Comparison of ENCODE assay signal across 20 cellular contexts in genomic region chr16:17161034-17161433, GRCh38.
DNase-seq lines count a peak whose midpoint lies in the region; TF ChIP-seq lines count a peak whose summit lies in the region.
"Had no signal": no experiment of that assay in that cellular context is flagged by ENCODE, and none has a peak within 500 bp of the region (broad histone marks: within the 10 kb centered on the region; RNA-seq: fewer than 3 reads in every experiment).

No MANE protein-coding gene starts in this region.

- H3K9me3 Mint-ChIP-seq in H9, result no peaks in the 10 kb centered on the region
- H3K9me3 Mint-ChIP-seq: CD8-positive, alpha-beta memory T cell had no signal

- H3F3A ChIP-seq in neural cell (ENCODE audit: insufficient read depth, low read length, poor library complexity, severe bottlenecking), result peaks cover 9% of the 10 kb centered on the region

- H3T11ph ChIP-seq in H9 (ENCODE audit: low read length), result no peak overlapping the region

- H3K4me1 ChIP-seq in H9 (ENCODE audit: insufficient read depth, low read length), result peaks cover 2% of the 10 kb centered on the region; the same call in 1 of the 2 replicates
- H3K4me1 ChIP-seq in uterus, result no peaks in the 10 kb centered on the region
- H3K4me1 ChIP-seq: Peyer's patch, tibial artery had no signal

- TF ChIP-seq CTCF in H9 (conservative IDR thresholded peaks at IDR 0.05) (no peak), neural cell (IDR thresholded peaks at IDR 0.05; ENCODE audit: poor library complexity, severe bottlenecking) (no peak), uterus (IDR thresholded peaks at IDR 0.05) (no peak)

- H3K4me3 Mint-ChIP-seq in H9, result no peak overlapping the region; a peak in 1 of 5 replicates
- H3K4me3 Mint-ChIP-seq: CD8-positive, alpha-beta memory T cell; T-helper 17 cell had no signal

- no peak overlapping the region for H3K18ac ChIP-seq in H9 (ENCODE audit: insufficient read length, low read depth, low read length)

- H3K14ac ChIP-seq in H9 (ENCODE audit: insufficient read depth, low read length), result no peak overlapping the region

- H2AK5ac ChIP-seq in H9 (ENCODE audit: insufficient read length, low read length), result no peak overlapping the region

- H3K79me2 ChIP-seq in H9 (ENCODE audit: insufficient read depth, low read length) (no peaks in the 10 kb centered on the region), neural cell (replicated peaks; ENCODE audit: insufficient read depth, low read length) (no peaks in the 10 kb centered on the region)

- H3K9me3 ChIP-seq in H9 (ENCODE audit: control insufficient read depth, low read depth, low read length) (no peaks in the 10 kb centered on the region), neural cell (ENCODE audit: low read length) (no peaks in the 10 kb centered on the region), uterus (no peaks in the 10 kb centered on the region)
- H3K9me3 ChIP-seq: Peyer's patch, tibial artery had no signal

- H3K23me2 ChIP-seq in H9 (ENCODE audit: insufficient read length, low read depth, low read length, poor library complexity, severe bottlenecking), result no peaks in the 10 kb centered on the region

- no peak for TF ChIP-seq RAD21 in neural cell (conservative IDR thresholded peaks at IDR 0.05)

- no peak for TF ChIP-seq POLR2A in uterus (IDR thresholded peaks at IDR 0.05)

- H2BK120ac ChIP-seq in H9 (ENCODE audit: low read depth, low read length, poor library complexity, severe bottlenecking), result no peak overlapping the region

- no peak overlapping the region for H4K5ac ChIP-seq in H9 (ENCODE audit: insufficient read length, low read depth, low read length)

- no peak overlapping the region for H3K27ac ChIP-seq in H9 (ENCODE audit: insufficient read length, low read depth, low read length)
- H3K27ac ChIP-seq in neural cell (ENCODE audit: low read length), result peak overlapping the region; percentile 75
- H3K27ac ChIP-seq in uterus, result no peak overlapping the region
- H3K27ac ChIP-seq: coronary artery, Peyer's patch, tibial artery had no signal

- no peak overlapping the region for H2BK12ac ChIP-seq in H9 (ENCODE audit: insufficient read length, low read depth, low read length)

- H3K27me3 ChIP-seq in H9 (ENCODE audit: insufficient read depth, low read length) (no peaks in the 10 kb centered on the region), neural cell (ENCODE audit: insufficient read depth, low read depth, low read length) (no peaks in the 10 kb centered on the region), uterus (no peaks in the 10 kb centered on the region)
- H3K27me3 ChIP-seq: Peyer's patch, tibial artery had no signal

- WGBS in H9 (ENCODE audit: extremely low coverage, insufficient read length, low lambda C conversion rate), result no CpG with 5 or more reads among the region's 14 CpGs

- no peak overlapping the region for H3K56ac ChIP-seq in H9 (ENCODE audit: insufficient read length, low read depth, low read length)

- DNase-seq in H9 (no peak), NCI-H1694 (lab: John Stamatoyannopoulos, UW) (peak; percentile 92), cerebellum (ENCODE audit: low spot score) (peak; percentile 17), uterus (no peak), activated gamma-delta T cell treated with Interleukin-2 at 50 U/mL for 16 hours (no peak)
- no peak for DNase-seq in stimulated activated CD4-positive, alpha-beta T cell treated with anti-CD3 and anti-CD28 coated beads, Interleukin-15, amount 100 ng/mL, for 24 hours
- DNase-seq: activated CD4-positive, alpha-beta T cell treated with anti-CD3 and anti-CD28 coated beads, Interleukin-2, amount 50 U/mL, for 1 hour; CD8-positive, alpha-beta memory T cell; DMS79; GOT3; islet precursor cell; mammary epithelial cell; NK-92 treated with Interleukin-12 subunit alpha and Interleukin-12 subunit beta, amount 100 ng/mL, for 24 hours; Peyer's patch; stimulated activated naive CD4-positive, alpha-beta T cell; T-helper 17 cell; tibial artery had no signal

- H3K23ac ChIP-seq in H9 (ENCODE audit: insufficient read length, low read depth, low read length), result no peak overlapping the region

- no peak overlapping the region for H3K9ac ChIP-seq in H9 (ENCODE audit: extremely low read depth, insufficient read length, low read length)
- H3K9ac ChIP-seq in neural cell (ENCODE audit: low read length), result peak overlapping the region; percentile 62

- H3K36me3 ChIP-seq in neural cell (ENCODE audit: insufficient read depth, low read length) (no peaks in the 10 kb centered on the region), uterus (no peaks in the 10 kb centered on the region)

- H2AFZ ChIP-seq in H9 (ENCODE audit: low read length) (no peak overlapping the region), neural cell (ENCODE audit: low read depth, low read length) (no peak overlapping the region)

- no peak overlapping the region for H3K4ac ChIP-seq in H9 (ENCODE audit: low read depth, low read length)

- H3K4me1 Mint-ChIP-seq in H9, result peaks cover 20 to 30% of the 10 kb centered on the region in 2 experiments

- H2BK5ac ChIP-seq in H9 (ENCODE audit: insufficient read length, low read length), result no peak overlapping the region

- H4K8ac ChIP-seq in H9 (replicated peaks; ENCODE audit: insufficient read length, low read depth, low read length), result no peak overlapping the region

- TF ChIP-seq EP300 in neural cell (conservative IDR thresholded peaks at IDR 0.05; ENCODE audit: poor library complexity, severe bottlenecking), result peak; percentile 52

- H4K91ac ChIP-seq in H9 (ENCODE audit: insufficient read length, low read depth, low read length), result no peak overlapping the region

- peaks cover 3 to 6% (median 4%) of the 10 kb centered on the region in 3 experiments; a peak in 4 of 7 replicates for H3K36me3 Mint-ChIP-seq in H9 (ENCODE audit: insufficient read depth in 1 of 3, low read depth in 3 of 3)

- intact Hi-C loops in uterus (cut with DNase I; ENCODE audit: low total_unique reads), result no loop called here

- no peak overlapping the region for H2BK15ac ChIP-seq in H9 (ENCODE audit: low read depth, low read length)

- H3K4me3 ChIP-seq in neural cell (ENCODE audit: low read length), result peak overlapping the region; percentile 59
- H3K4me3 ChIP-seq in uterus, result no peak overlapping the region
- H3K4me3 ChIP-seq: coronary artery, K562, Peyer's patch, tibial artery had no signal

- H3K79me1 ChIP-seq in H9 (ENCODE audit: insufficient read depth, low read depth, low read length, poor library complexity, severe bottlenecking), result no peaks in the 10 kb centered on the region

- H3K9me2 ChIP-seq in neural cell (ENCODE audit: insufficient read depth, low read length), result no peaks in the 10 kb centered on the region

- H3K4me2 ChIP-seq in H9 (ENCODE audit: insufficient read depth, insufficient read length, low read length) (peak overlapping the region; percentile 24), neural cell (ENCODE audit: low read length) (peak overlapping the region; percentile 29)

- H4K20me1 ChIP-seq in H9 (ENCODE audit: control insufficient read depth, insufficient read depth, insufficient read length), result no peaks in the 10 kb centered on the region
- no peaks in the 10 kb centered on the region for H4K20me1 ChIP-seq in neural cell (ENCODE audit: insufficient read depth)

- H3K27ac Mint-ChIP-seq in H9, result peak overlapping the region in 1 of 3 experiments; percentile 30; a peak in 1 of 7 replicates
- H3K27ac Mint-ChIP-seq: CD8-positive, alpha-beta memory T cell; T-helper 17 cell had no signal

- H3K27me3 Mint-ChIP-seq in H9 (ENCODE audit: low read depth), result no peaks in the 10 kb centered on the region
- H3K27me3 Mint-ChIP-seq: CD8-positive, alpha-beta memory T cell; T-helper 17 cell had no signal

- H2BK20ac ChIP-seq in H9 (ENCODE audit: low read depth, low read length, poor library complexity, severe bottlenecking), result no peak overlapping the region

TF ChIP-seq in neural cell, 6 proteins besides CTCF, POLR2A, EP300 and RAD21:
- TF ChIP-seq REST (IDR thresholded peaks at IDR 0.05; ENCODE audit: borderline replicate concordance), result peak; percentile 23
- TF ChIP-seq POLR2AphosphoS5 (IDR thresholded peaks at IDR 0.05), result peak; percentile 46
- no peak for TF ChIP-seq SMC3 (conservative IDR thresholded peaks at IDR 0.05; ENCODE audit: poor library complexity)

Comparison
In these comparisons a context has a peak if more than half of its experiments do, and no peak if none do; other contexts are left out.
1. DNase-seq: peak in NCI-H1694 (single experiment) and cerebellum (single experiment); none in H9 (single experiment), stimulated activated CD4-positive, alpha-beta T cell treated with anti-CD3 and anti-CD28 coated beads, Interleukin-15, amount 100 ng/mL, for 24 hours (single experiment), uterus (0 of 2) and activated gamma-delta T cell treated with Interleukin-2 at 50 U/mL for 16 hours (single experiment).